In genomic region chr1:42847111-42847580, GRCh38 we compare ENCODE assay signal across 8 cellular contexts. TPM values are rescaled to one million over a fixed set of nuclear protein-coding genes. Genes with fewer than 3 reads are reported as not detected.
DNase-seq lines count a peak whose midpoint lies in the region; ATAC-seq and TF ChIP-seq lines count a peak whose summit lies in the region.

No MANE protein-coding gene starts in this region.

- H3K27ac Mint-ChIP-seq in T-helper 17 cell = peak overlapping the region; percentile 97

- H3K4me2 ChIP-seq in GM23248 (ENCODE audit: unreplicated experiment) (peak overlapping the region; percentile 94), smooth muscle cell (peak overlapping the region; percentile 97)

- 14% methylated on average over 6 of the region's 6 CpGs for WGBS in GM23248 (ENCODE audit: low coverage in 1 of 2, low lambda C conversion rate in 2 of 2, missing lambda C conversion rate in 2 of 2), 2 experiments
- WGBS in smooth muscle cell (ENCODE audit: low lambda C conversion rate) = 19% methylated on average over 6 of the region's 6 CpGs

- H2AFZ ChIP-seq in GM23248 (peak overlapping the region; percentile 88), smooth muscle cell (ENCODE audit: low read depth) (peak overlapping the region; percentile 76)

- H3K4me1 ChIP-seq in GM23248 (ENCODE audit: insufficient read depth) (peaks cover 22% of the 10 kb centered on the region), smooth muscle cell (ENCODE audit: low read depth) (peaks cover 14% of the 10 kb centered on the region)

- peak overlapping the region; percentile 100 for H3K4me3 Mint-ChIP-seq in T-helper 17 cell

- DNase-seq in GM23248 = no peak
- DNase-seq in T-helper 17 cell = no peak
- DNase-seq in germinal center (ENCODE audit: low spot score) = peak; percentile 23
- no peak for DNase-seq in smooth muscle cell (lab: John Stamatoyannopoulos, UW; ENCODE audit: unreplicated experiment)
- no peak for DNase-seq in NCI-H526 (lab: John Stamatoyannopoulos, UW)
- no peak for DNase-seq in HCEC 1CT

- H3K79me2 ChIP-seq in GM23248 (ENCODE audit: insufficient read depth) = peaks cover 20% of the 10 kb centered on the region
- H3K79me2 ChIP-seq in smooth muscle cell (ENCODE audit: low read depth) = peaks cover 14% of the 10 kb centered on the region

- ATAC-seq in T-helper 17 cell (no peak), HG03095 (IDR thresholded peaks at IDR 0.05; ENCODE audit: unreplicated experiment) (no peak), GM21529 (IDR thresholded peaks at IDR 0.05; ENCODE audit: unreplicated experiment) (no peak)

- TF ChIP-seq CTCF in smooth muscle cell (IDR thresholded peaks at IDR 0.05; ENCODE audit: borderline replicate concordance, insufficient read depth, poor library complexity, severe bottlenecking) = no peak

- no peaks in the 10 kb centered on the region for H3K9me2 ChIP-seq in GM23248 (ENCODE audit: insufficient read depth)

- H3F3A ChIP-seq in GM23248 (ENCODE audit: insufficient read depth) (peaks cover 17% of the 10 kb centered on the region), smooth muscle cell (ENCODE audit: low read depth) (no peaks in the 10 kb centered on the region)

- no peaks in the 10 kb centered on the region for H3K27me3 ChIP-seq in GM23248 (replicated peaks; ENCODE audit: insufficient read depth)
- H3K27me3 ChIP-seq in smooth muscle cell (ENCODE audit: low read depth) = no peaks in the 10 kb centered on the region

- in situ Hi-C loops in GM23248 (cut with MboI) = no loop called here

- H3K9ac ChIP-seq in GM23248 (peak overlapping the region; percentile 84), smooth muscle cell (ENCODE audit: low read depth) (peak overlapping the region; percentile 60)

- H3K4me3 ChIP-seq in GM23248 = peak overlapping the region; percentile 87
- peak overlapping the region; percentile 81 for H3K4me3 ChIP-seq in smooth muscle cell

- no peaks in the 10 kb centered on the region; the same call in 1 of the 2 replicates for H3K36me3 ChIP-seq in GM23248 (ENCODE audit: low read depth)
- H3K36me3 ChIP-seq in smooth muscle cell (ENCODE audit: low read depth) = peaks cover 19% of the 10 kb centered on the region

- peaks cover 31% of the 10 kb centered on the region for H3K4me1 Mint-ChIP-seq in T-helper 17 cell

- H4K20me1 ChIP-seq in GM23248 (ENCODE audit: insufficient read depth) (no peaks in the 10 kb centered on the region), smooth muscle cell (ENCODE audit: low read depth) (no peaks in the 10 kb centered on the region)

- H3K9me3 ChIP-seq in GM23248 (ENCODE audit: low read depth) (no peaks in the 10 kb centered on the region), T-helper 17 cell (ENCODE audit: control insufficient read depth, low read length, poor library complexity, severe bottlenecking) (no peaks in the 10 kb centered on the region), smooth muscle cell (replicated peaks; ENCODE audit: low read depth) (no peaks in the 10 kb centered on the region)

- no peaks in the 10 kb centered on the region for H3K27me3 Mint-ChIP-seq in T-helper 17 cell

- H3K27ac ChIP-seq in GM23248 (no peak overlapping the region), smooth muscle cell (ENCODE audit: low read depth) (no peak overlapping the region)

- peaks cover 12% of the 10 kb centered on the region for H3K36me3 Mint-ChIP-seq in T-helper 17 cell (ENCODE audit: low read depth)

RNA-seq across cellular contexts. Expression of gene ZNF691, which starts 0.7 kb away (rescaled TPM):
- total RNA-seq in GM23248 (2014; rRNA removed; shearing (Covaris generic)) = 4.4 and 13.0 TPM in 2 replicates
- polyA plus RNA-seq in GM23248 (2016; fragmentation: Nextera tagmentation; extraction: Ambion mirVana) = 6.2 and 6.9 TPM in 2 replicates
- 1 to 10 TPM; 2.6 to 2.8 TPM for total RNA-seq in T-helper 17 cell
- total RNA-seq in smooth muscle cell = 4.2 and 7.2 TPM in 2 replicates
- polyA plus RNA-seq in smooth muscle cell = 4.8 and 10.2 TPM in 2 replicates

RNA-seq across cellular contexts. Expression of gene SVBP, which starts 29.9 kb away (rescaled TPM):
- total RNA-seq in GM23248 (2014; rRNA removed; shearing (Covaris generic)) = 12.5 and 16.8 TPM in 2 replicates
- polyA plus RNA-seq in GM23248 (2016; fragmentation: Nextera tagmentation; extraction: Ambion mirVana) (28.4 and 28.5 TPM in 2 replicates), smooth muscle cell (31.5 and 32.8 TPM in 2 replicates)
- total RNA-seq in T-helper 17 cell (10 to 100 TPM; 16.9 to 18.8 TPM), smooth muscle cell (32.5 and 35.0 TPM in 2 replicates)

RNA-seq across cellular contexts. Expression of gene ERMAP, which starts 30.2 kb away (rescaled TPM):
- 18.4 and 26.9 TPM in 2 replicates for total RNA-seq in GM23248 (2014; rRNA removed; shearing (Covaris generic))
- polyA plus RNA-seq in GM23248 (2016; fragmentation: Nextera tagmentation; extraction: Ambion mirVana) (7.0 and 7.9 TPM in 2 replicates), smooth muscle cell (4.1 and 4.6 TPM in 2 replicates)
- total RNA-seq in T-helper 17 cell (1 to 10 TPM; 6.4 to 8.9 TPM), smooth muscle cell (5.1 and 11.8 TPM in 2 replicates)
